ENCODE assay signal across 27 cellular contexts in genomic region chr2:53536583-53537361, GRCh38.
A peak's percentile ranks its signal among the peaks of the same experiment; 100 is the strongest.
DNase-seq lines count a peak whose midpoint lies in the region; ATAC-seq and TF ChIP-seq lines count a peak whose summit lies in the region.
"Had no signal": no experiment of that assay in that cellular context is flagged by ENCODE, and none has a peak within 500 bp of the region (broad histone marks: within the 10 kb centered on the region; RNA-seq: fewer than 3 reads in every experiment).

No MANE protein-coding gene starts in this region.

- H3K27ac ChIP-seq in heart left ventricle: peak overlapping the region in 2 of 12 donors; percentile 6 to 54
- H3K27ac ChIP-seq in dorsolateral prefrontal cortex: no peak overlapping the region
- H3K27ac ChIP-seq: HL-60, RWPE1 had no signal

- intact Hi-C loops in heart left ventricle (cut with DNase I) (no loop called here), left cardiac atrium (cut with DNase I) (no loop called here), dorsolateral prefrontal cortex (cut with DNase I) (no loop called here)

- peaks cover 0 to 5% (median 0%) of the 10 kb centered on the region in 12 donors for H3K4me1 ChIP-seq in heart left ventricle

- no peak for TF ChIP-seq POLR2A in heart left ventricle (IDR thresholded peaks at IDR 0.05)

- H3K9me3 ChIP-seq in heart left ventricle: peaks cover 0 to 21% (median 8%) of the 10 kb centered on the region in 12 donors
- H3K9me3 ChIP-seq: SK-N-SH had no signal

- H3K4me3 ChIP-seq in heart left ventricle (no peak overlapping the region), dorsolateral prefrontal cortex (no peak overlapping the region)
- H3K4me3 ChIP-seq: GM12878 had no signal

- DNase-seq in heart left ventricle (no peak), left cardiac atrium (no peak), NCI-H1092 (lab: John Stamatoyannopoulos, UW) (peak; percentile 17), SK-N-DZ (ENCODE audit: low spot score) (peak; percentile 6), germinal center (ENCODE audit: low spot score) (no peak), RKO (ENCODE audit: low spot score) (no peak), dorsolateral prefrontal cortex (no peak)
- DNase-seq: CD8-positive, alpha-beta memory T cell; DMS 273 treated with DMSO at 0.1 percent for 48 hours; DMS79; EL; GDM1; GOT3; HCEC 1CT; Karpas-422; NCI-H1694; NCI-H2171 treated with DMSO at 0.1 percent for 48 hours; NCI-H446; NCI-H524 treated with DMSO at 0.1 percent for 48 hours; NCI-H774; SIG-M5; SK-N-SH; SW 1271 had no signal

- peak; percentile 50 to 95 (median 80) for ATAC-seq in heart left ventricle
- ATAC-seq in left cardiac atrium: no peak
- ATAC-seq: GM12878, HepG2 had no signal

- TF ChIP-seq CTCF in heart left ventricle (IDR thresholded peaks at IDR 0.05): no peak
- TF ChIP-seq CTCF in dorsolateral prefrontal cortex (IDR thresholded peaks at IDR 0.05 in 54 of 56, conservative IDR thresholded peaks at IDR 0.05 in 2 of 56; ENCODE audit: low read depth in 1 of 56, partially characterized antibody in 56 of 56): no peak

- WGBS in heart left ventricle, 4 donors: 31 to 40% (median 37%) methylated on average over 4 of the region's 4 CpGs

- no peaks in the 10 kb centered on the region for H3K27me3 ChIP-seq in heart left ventricle
- H3K27me3 ChIP-seq in dorsolateral prefrontal cortex: no peaks in the 10 kb centered on the region

- no peaks in the 10 kb centered on the region for H3K36me3 ChIP-seq in heart left ventricle

Comparison
In these comparisons a context has a peak if more than half of its experiments do, and no peak if none do; other contexts are left out.
1. ATAC-seq: peak in heart left ventricle (4 of 4); none in left cardiac atrium (0 of 2).
2. DNase-seq: peak in NCI-H1092 (single experiment) and SK-N-DZ (single experiment); none in heart left ventricle (0 of 5), left cardiac atrium (single experiment), germinal center (single experiment), RKO (single experiment) and dorsolateral prefrontal cortex (0 of 10).